Comparison of ENCODE assay signal across 1 cellular context in the genomic region with DNA sequence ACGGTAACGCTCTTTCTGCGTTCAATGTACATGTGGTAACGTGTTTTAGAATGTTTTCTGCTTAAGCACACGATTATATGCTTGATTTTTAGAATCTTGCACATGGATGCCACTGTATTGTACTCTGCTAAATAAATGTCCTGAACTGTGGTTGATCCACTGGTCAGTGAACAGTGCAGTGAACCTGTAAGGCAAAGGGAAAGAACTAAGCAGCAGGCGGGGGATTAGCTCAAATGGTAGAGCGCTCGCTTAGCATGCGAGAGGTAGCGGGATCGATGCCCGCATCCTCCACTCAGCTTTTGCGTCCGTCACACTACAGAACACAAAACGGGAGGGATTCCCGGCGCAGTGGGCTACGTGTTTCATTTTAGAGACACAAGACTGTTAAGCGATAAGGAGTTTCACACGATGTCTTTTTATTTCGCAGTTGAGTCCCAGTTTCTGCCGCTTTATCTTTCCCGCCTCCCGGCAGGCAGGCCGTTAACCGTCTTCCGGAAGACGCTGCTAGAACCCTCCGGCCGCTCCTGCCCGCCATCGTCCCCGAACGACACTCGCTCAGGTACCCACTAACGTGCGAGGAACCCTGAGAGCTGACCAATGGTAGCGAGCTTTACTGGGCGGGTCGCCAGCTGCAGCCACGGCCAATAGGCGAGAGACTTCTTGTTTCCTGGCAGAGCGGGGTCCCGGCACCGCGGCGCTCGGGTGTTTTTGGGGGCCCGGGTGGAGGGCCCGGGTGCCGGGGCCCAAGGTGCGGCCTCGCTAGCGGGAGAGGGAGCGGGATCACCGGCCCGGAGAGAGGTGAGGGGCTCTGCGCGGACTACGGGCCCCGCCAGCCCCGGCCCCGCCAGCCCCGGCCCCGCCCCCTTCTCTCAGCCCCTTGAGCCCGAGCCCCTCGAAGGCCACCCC.
TF ChIP-seq lines count a peak whose summit lies in the region.

A gene with protein sequence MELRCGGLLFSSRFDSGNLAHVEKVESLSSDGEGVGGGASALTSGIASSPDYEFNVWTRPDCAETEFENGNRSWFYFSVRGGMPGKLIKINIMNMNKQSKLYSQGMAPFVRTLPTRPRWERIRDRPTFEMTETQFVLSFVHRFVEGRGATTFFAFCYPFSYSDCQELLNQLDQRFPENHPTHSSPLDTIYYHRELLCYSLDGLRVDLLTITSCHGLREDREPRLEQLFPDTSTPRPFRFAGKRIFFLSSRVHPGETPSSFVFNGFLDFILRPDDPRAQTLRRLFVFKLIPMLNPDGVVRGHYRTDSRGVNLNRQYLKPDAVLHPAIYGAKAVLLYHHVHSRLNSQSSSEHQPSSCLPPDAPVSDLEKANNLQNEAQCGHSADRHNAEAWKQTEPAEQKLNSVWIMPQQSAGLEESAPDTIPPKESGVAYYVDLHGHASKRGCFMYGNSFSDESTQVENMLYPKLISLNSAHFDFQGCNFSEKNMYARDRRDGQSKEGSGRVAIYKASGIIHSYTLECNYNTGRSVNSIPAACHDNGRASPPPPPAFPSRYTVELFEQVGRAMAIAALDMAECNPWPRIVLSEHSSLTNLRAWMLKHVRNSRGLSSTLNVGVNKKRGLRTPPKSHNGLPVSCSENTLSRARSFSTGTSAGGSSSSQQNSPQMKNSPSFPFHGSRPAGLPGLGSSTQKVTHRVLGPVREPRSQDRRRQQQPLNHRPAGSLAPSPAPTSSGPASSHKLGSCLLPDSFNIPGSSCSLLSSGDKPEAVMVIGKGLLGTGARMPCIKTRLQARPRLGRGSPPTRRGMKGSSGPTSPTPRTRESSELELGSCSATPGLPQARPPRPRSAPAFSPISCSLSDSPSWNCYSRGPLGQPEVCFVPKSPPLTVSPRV (plus strand): TSS at position 673 of the 906 bp plus-strand sequence. CDS start 1,291 bp downstream, outside the sequence.

TF ChIP-seq in HCT116, 20 proteins besides CTCF, POLR2A, EP300 and RAD21 (continued from another document):
- TF ChIP-seq, protein P1, sequence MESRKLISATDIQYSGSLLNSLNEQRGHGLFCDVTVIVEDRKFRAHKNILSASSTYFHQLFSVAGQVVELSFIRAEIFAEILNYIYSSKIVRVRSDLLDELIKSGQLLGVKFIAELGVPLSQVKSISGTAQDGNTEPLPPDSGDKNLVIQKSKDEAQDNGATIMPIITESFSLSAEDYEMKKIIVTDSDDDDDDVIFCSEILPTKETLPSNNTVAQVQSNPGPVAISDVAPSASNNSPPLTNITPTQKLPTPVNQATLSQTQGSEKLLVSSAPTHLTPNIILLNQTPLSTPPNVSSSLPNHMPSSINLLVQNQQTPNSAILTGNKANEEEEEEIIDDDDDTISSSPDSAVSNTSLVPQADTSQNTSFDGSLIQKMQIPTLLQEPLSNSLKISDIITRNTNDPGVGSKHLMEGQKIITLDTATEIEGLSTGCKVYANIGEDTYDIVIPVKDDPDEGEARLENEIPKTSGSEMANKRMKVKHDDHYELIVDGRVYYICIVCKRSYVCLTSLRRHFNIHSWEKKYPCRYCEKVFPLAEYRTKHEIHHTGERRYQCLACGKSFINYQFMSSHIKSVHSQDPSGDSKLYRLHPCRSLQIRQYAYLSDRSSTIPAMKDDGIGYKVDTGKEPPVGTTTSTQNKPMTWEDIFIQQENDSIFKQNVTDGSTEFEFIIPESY (IDR thresholded peaks at IDR 0.05; ENCODE audit: extremely low read depth, insufficient replicate concordance, low read length), result no peak
- no peak for TF ChIP-seq EGR1 (IDR thresholded peaks at IDR 0.05; ENCODE audit: low read depth)
- no peak for TF ChIP-seq CEBPB (IDR thresholded peaks at IDR 0.05; ENCODE audit: low read depth)
- TF ChIP-seq EZH2 (IDR thresholded peaks at IDR 0.05), result no peak
- TF ChIP-seq SRF (IDR thresholded peaks at IDR 0.05; ENCODE audit: low read depth), result no peak
- TF ChIP-seq, protein P2, sequence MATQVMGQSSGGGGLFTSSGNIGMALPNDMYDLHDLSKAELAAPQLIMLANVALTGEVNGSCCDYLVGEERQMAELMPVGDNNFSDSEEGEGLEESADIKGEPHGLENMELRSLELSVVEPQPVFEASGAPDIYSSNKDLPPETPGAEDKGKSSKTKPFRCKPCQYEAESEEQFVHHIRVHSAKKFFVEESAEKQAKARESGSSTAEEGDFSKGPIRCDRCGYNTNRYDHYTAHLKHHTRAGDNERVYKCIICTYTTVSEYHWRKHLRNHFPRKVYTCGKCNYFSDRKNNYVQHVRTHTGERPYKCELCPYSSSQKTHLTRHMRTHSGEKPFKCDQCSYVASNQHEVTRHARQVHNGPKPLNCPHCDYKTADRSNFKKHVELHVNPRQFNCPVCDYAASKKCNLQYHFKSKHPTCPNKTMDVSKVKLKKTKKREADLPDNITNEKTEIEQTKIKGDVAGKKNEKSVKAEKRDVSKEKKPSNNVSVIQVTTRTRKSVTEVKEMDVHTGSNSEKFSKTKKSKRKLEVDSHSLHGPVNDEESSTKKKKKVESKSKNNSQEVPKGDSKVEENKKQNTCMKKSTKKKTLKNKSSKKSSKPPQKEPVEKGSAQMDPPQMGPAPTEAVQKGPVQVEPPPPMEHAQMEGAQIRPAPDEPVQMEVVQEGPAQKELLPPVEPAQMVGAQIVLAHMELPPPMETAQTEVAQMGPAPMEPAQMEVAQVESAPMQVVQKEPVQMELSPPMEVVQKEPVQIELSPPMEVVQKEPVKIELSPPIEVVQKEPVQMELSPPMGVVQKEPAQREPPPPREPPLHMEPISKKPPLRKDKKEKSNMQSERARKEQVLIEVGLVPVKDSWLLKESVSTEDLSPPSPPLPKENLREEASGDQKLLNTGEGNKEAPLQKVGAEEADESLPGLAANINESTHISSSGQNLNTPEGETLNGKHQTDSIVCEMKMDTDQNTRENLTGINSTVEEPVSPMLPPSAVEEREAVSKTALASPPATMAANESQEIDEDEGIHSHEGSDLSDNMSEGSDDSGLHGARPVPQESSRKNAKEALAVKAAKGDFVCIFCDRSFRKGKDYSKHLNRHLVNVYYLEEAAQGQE (IDR thresholded peaks at IDR 0.05; ENCODE audit: low read depth), result no peak
